24 cellular contexts compared by ENCODE assay signal in the genomic region with DNA sequence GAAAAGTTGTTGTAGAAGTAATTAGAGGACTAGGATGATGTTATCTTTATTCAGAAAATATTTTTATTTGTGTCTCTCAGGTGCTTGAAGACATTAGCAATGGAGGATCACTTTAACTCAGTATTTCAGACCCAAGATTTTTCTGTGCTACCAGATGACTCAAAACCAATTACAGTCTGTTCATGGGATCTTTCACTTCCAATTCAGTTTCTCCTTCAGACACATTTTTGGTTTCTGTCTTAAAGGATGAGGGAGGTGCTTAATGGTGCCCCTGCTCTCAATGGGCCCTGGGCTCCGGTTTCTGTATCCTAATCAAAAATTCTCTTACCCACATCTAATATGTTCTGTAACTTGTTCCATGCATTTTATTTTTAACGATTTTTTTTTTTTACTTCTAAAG.
"Had no signal": no experiment of that assay in that cellular context is flagged by ENCODE, and none has a peak within 500 bp of the region (broad histone marks: within the 10 kb centered on the region; RNA-seq: fewer than 3 reads in every experiment).

No MANE protein-coding gene starts in this region.

- ATAC-seq: effector memory CD8-positive, alpha-beta T cell; esophagus mucosa; gastrocnemius medialis; heart right ventricle; left cardiac atrium; left lung; left ventricle myocardium superior; lower lobe of right lung; mucosa of descending colon; naive thymus-derived CD8-positive, alpha-beta T cell had no signal

- H3K27me3 ChIP-seq: esophagus squamous epithelium, left lung had no signal

- H3K9me3 ChIP-seq: esophagus squamous epithelium, gastrocnemius medialis had no signal

- H3K4me1 Mint-ChIP-seq: endodermal cell; mesothelial cell of epicardium; naive B cell; naive thymus-derived CD8-positive, alpha-beta T cell had no signal

- H3K36me3 ChIP-seq: esophagus squamous epithelium, gastrocnemius medialis, heart right ventricle, left lung, lower lobe of right lung had no signal

- H3K4me3 ChIP-seq: esophagus squamous epithelium, gastrocnemius medialis, heart right ventricle, left lung, lower lobe of right lung, mucosa of descending colon had no signal

- H3K27ac ChIP-seq: epithelial cell of prostate, esophagus squamous epithelium, gastrocnemius medialis, heart right ventricle, left lung, lower lobe of right lung had no signal

- H3K27ac Mint-ChIP-seq: dendritic cell treated with granulocyte-macrophage colony-stimulating factor and Interleukin-4, amounts not matched to agents 40 ng/mL and 50 ng/mL, for 4 days; effector memory CD8-positive, alpha-beta T cell; endodermal cell; mesothelial cell of epicardium; naive B cell; naive thymus-derived CD8-positive, alpha-beta T cell had no signal

- DNase-seq: cortex of kidney; effector CD8-positive, alpha-beta T cell; effector memory CD8-positive, alpha-beta T cell; endodermal cell; erythroblast; esophagus squamous epithelium; foreskin fibroblast; foreskin melanocyte; gastrocnemius medialis; glutamatergic neuron; heart right ventricle; hippocampal formation; left cardiac atrium; left lung; left ventricle myocardium superior; lower lobe of right lung; mesenchymal stem cell; mucosa of descending colon; naive B cell; naive thymus-derived CD8-positive, alpha-beta T cell had no signal

- H3K4me1 ChIP-seq: gastrocnemius medialis, heart right ventricle, left lung, lower lobe of right lung had no signal

- H3K4me3 Mint-ChIP-seq: dendritic cell treated with granulocyte-macrophage colony-stimulating factor and Interleukin-4, amounts not matched to agents 40 ng/mL and 50 ng/mL, for 4 days; effector memory CD8-positive, alpha-beta T cell; endodermal cell; mesothelial cell of epicardium; naive B cell; naive thymus-derived CD8-positive, alpha-beta T cell had no signal
